In genomic region chr5:85921590-85921989, GRCh38 we compare ENCODE assay signal across 3 cellular contexts.
TF ChIP-seq lines count a peak whose summit lies in the region.

No MANE protein-coding gene starts in this region.

TF ChIP-seq in GM23338, 12 proteins besides CTCF, POLR2A, EP300 and RAD21:
- TF ChIP-seq EZH2phosphoT487 (IDR thresholded peaks at IDR 0.05; ENCODE audit: unreplicated experiment) (no peak), ZNF114 (CRISPR knock-in tag; IDR thresholded peaks at IDR 0.05) (no peak), JUNB (IDR thresholded peaks at IDR 0.05; ENCODE audit: unreplicated experiment) (no peak), POLR2AphosphoS5 (IDR thresholded peaks at IDR 0.05; ENCODE audit: low read depth) (no peak), ETS1 (IDR thresholded peaks at IDR 0.05) (no peak), REST (IDR thresholded peaks at IDR 0.05; ENCODE audit: unreplicated experiment) (no peak), EZH2 (IDR thresholded peaks at IDR 0.05; ENCODE audit: low read depth, unreplicated experiment) (no peak), NANOG (IDR thresholded peaks at IDR 0.05; ENCODE audit: borderline replicate concordance) (no peak)

TF ChIP-seq in WTC11, 78 proteins besides CTCF, POLR2A, EP300 and RAD21:
- TF ChIP-seq USF2 (CRISPR knock-in tag; IDR thresholded peaks at IDR 0.05) (peak; percentile 15; the same call in 1 of the 2 replicates), KAT7 (CRISPR knock-in tag; IDR thresholded peaks at IDR 0.05; ENCODE audit: borderline replicate concordance) (no peak)

TF ChIP-seq in HepG2, 621 proteins besides CTCF, POLR2A, EP300 and RAD21 (continued from another document):
- TF ChIP-seq STAG1 (CRISPR knock-in tag; IDR thresholded peaks at IDR 0.05) = 0 out of 2 replicates have a peak, but pooled peaks have one; percentile 6
